Comparison of ENCODE assay signal across 8 cellular contexts in the genomic region with DNA sequence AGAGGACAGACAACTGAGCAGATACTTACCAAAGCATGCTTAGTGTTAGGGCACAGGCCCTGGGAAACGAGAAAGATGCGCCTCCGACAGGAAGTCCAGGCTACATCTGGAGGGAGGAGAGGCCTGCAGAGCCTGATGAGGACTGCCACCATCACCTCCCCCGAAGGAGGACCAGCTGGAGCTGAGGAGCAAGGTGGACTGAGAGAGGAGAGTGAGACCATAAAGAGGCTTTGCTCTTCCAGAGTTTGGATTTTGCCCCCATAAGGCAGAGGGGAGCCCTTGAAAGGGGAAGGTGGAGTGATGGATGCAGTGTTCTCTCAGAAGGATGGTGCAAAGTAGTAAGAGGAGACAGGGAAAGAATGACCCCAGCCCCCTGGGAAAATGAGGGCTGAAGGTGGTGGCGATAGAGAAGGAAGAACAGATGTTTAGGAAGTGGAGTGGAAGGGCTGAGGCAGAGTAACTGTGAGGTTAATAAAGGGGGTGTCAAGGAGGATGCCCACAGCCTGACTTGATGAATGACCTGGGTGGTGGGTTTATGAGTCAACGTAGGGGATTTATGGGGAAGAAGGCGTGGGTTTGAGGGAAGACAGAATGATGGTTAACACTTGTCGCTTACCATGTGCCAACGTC. TPM values are rescaled to one million over a fixed set of nuclear protein-coding genes. Genes with fewer than 3 reads are reported as not detected.
DNase-seq lines count a peak whose midpoint lies in the region; ATAC-seq and TF ChIP-seq lines count a peak whose summit lies in the region.

No MANE protein-coding gene starts in this region.

- H3K4me1 ChIP-seq in heart right ventricle (peaks cover 6 to 45% (median 41%) of the 10 kb centered on the region in 9 donors), PC-3 (ENCODE audit: insufficient read depth, low read length) (peaks cover 25% of the 10 kb centered on the region), colonic mucosa (peaks cover 24% of the 10 kb centered on the region)

- in situ Hi-C loops in G401 (cut with HindIII; ENCODE audit: low sequenced_read_pairs) = no loop called here

- H3K4me3 ChIP-seq in heart right ventricle (peak overlapping the region in 9 of 10 donors; percentile 79 to 100 (median 99)), PC-3 (ENCODE audit: low read length) (peak overlapping the region; percentile 77), colonic mucosa (peak overlapping the region; percentile 96)

- no peak for TF ChIP-seq CTCF in heart right ventricle (IDR thresholded peaks at IDR 0.05)
- TF ChIP-seq CTCF in PC-3 (conservative IDR thresholded peaks at IDR 0.05; ENCODE audit: low read depth, low read length) = no peak
- no peak for TF ChIP-seq CTCF in colonic mucosa (IDR thresholded peaks at IDR 0.05)
- no peak for TF ChIP-seq CTCF in nephron progenitor cell (IDR thresholded peaks at IDR 0.05)

- BruUV-seq in PC-3 (replicated peaks; lab: Mats Ljungman, UMichigan) = no TSS peak

- peaks cover 31% of the 10 kb centered on the region for H4K20me1 ChIP-seq in PC-3 (ENCODE audit: low read length)

- H3K36me3 ChIP-seq in heart right ventricle (no peaks in the 10 kb centered on the region), PC-3 (ENCODE audit: low read depth, low read length) (no peaks in the 10 kb centered on the region), colonic mucosa (no peaks in the 10 kb centered on the region)

- peak overlapping the region; percentile 86 for H3K9ac ChIP-seq in PC-3 (ENCODE audit: low read length)
- peak overlapping the region; percentile 78 to 82 for H3K9ac ChIP-seq in colonic mucosa (ENCODE audit: low read depth in 2 of 2, low read length in 2 of 2)

- H3K9me3 ChIP-seq in heart right ventricle = no peaks in the 10 kb centered on the region
- no peaks in the 10 kb centered on the region for H3K9me3 ChIP-seq in PC-3 (ENCODE audit: low read length)
- H3K9me3 ChIP-seq in colonic mucosa = no peaks in the 10 kb centered on the region

- no peaks in the 10 kb centered on the region for H3K9me3 Mint-ChIP-seq in nephron progenitor cell

- 55 to 59% methylated on average over 9 of the region's 9 CpGs for WGBS in heart right ventricle, 2 donors

- H3K27me3 ChIP-seq in heart right ventricle (no peaks in the 10 kb centered on the region), PC-3 (ENCODE audit: low read length) (no peaks in the 10 kb centered on the region), colonic mucosa (no peaks in the 10 kb centered on the region)

- H3K4me1 Mint-ChIP-seq in nephron progenitor cell = peaks cover 18% of the 10 kb centered on the region

- no peaks in the 10 kb centered on the region for H3F3A ChIP-seq in PC-3 (ENCODE audit: low read length, unreplicated experiment)

- no peak overlapping the region for H3K27ac Mint-ChIP-seq in nephron progenitor cell

- H3K9me2 ChIP-seq in PC-3 (replicated peaks; ENCODE audit: low read length) = no peaks in the 10 kb centered on the region

- no peaks in the 10 kb centered on the region for H3K36me3 Mint-ChIP-seq in nephron progenitor cell (ENCODE audit: low read depth)

- ATAC-seq in heart right ventricle (peak in 3 of 8 donors; percentile 1 to 6 (median 4)), PC-3 (no peak), HG02870 (IDR thresholded peaks at IDR 0.05; ENCODE audit: unreplicated experiment) (no peak)

- no peak overlapping the region for H3K4me3 Mint-ChIP-seq in nephron progenitor cell

- H2AFZ ChIP-seq in PC-3 (ENCODE audit: low read length) = peak overlapping the region; percentile 88

- CTCF ChIA-PET in PC-3 (lab: Charles Lee) = interaction anchor here (0.6 kb wide), 1 partner anchor 544 kb away, joined by 5 read pairs; no protein-coding TSS in a partner anchor

- peaks cover 4% of the 10 kb centered on the region for H3K27me3 Mint-ChIP-seq in nephron progenitor cell (ENCODE audit: low read depth, poor library complexity)

- intact Hi-C loops in heart right ventricle (cut with DNase I) (loop anchor here in 2 of 10 donors (5.0 kb wide), 2 partner anchors 66 to 71 kb away; no protein-coding TSS in a partner anchor), cardiac septum (cut with DNase I) (no loop called here), PC-3 (cut with micrococcal nuclease) (loop anchor here (5.0 kb wide), 1 partner anchor 36 kb away; no protein-coding TSS in a partner anchor), colonic mucosa (cut with DNase I) (loop anchor here (5.0 kb wide), 1 partner anchor 76 kb away; a partner anchor contains a TSS)

- peak overlapping the region; percentile 84 for H3K4me2 ChIP-seq in PC-3 (ENCODE audit: low read length)

- POLR2A ChIA-PET in PC-3 (lab: Charles Lee; ENCODE audit: unreplicated experiment) = interaction anchor here (0.7 kb wide), 2 partner anchors 64 to 139 kb away, joined by 3 to 4 read pairs; no protein-coding TSS in a partner anchor

- H3K79me2 ChIP-seq in PC-3 (ENCODE audit: low read length) = peaks cover 46% of the 10 kb centered on the region

- DNase-seq in heart right ventricle (peak in 1 of 2 donors; percentile 7), cardiac septum (ENCODE audit: low spot score) (no peak), PC-3 (no peak), colonic mucosa (peak; percentile 36), nephron progenitor cell (peak; percentile 23), cerebellar cortex (ENCODE audit: low spot score) (no peak), G401 (ENCODE audit: low spot score) (no peak)

- peak overlapping the region in 9 of 10 donors; percentile 79 to 98 (median 97) for H3K27ac ChIP-seq in heart right ventricle
- peak overlapping the region; percentile 65 for H3K27ac ChIP-seq in PC-3 (ENCODE audit: low read length)
- H3K27ac ChIP-seq in colonic mucosa = peak overlapping the region; percentile 97

RNA-seq across cellular contexts. Expression of a gene that starts 1.1 kb away (rescaled TPM):
- total RNA-seq in heart right ventricle (10 to 100 TPM; 18.4 to 22.3 (median 20.5) TPM), cardiac septum (20.6 TPM), PC-3 (2014; rRNA removed) (11.2 and 18.2 TPM in 2 replicates), colonic mucosa (10 to 100 TPM; 35.1 to 35.9 TPM)
- 1 to 10 TPM; 5.6 to 7.6 TPM for polyA plus RNA-seq in heart right ventricle
- total RNA-seq in G401 (2014; rRNA removed; shearing (Covaris generic)) = 2.1 and 4.1 TPM in 2 replicates

Comparison
In these comparisons a context has a peak if more than half of its experiments do, and no peak if none do; other contexts are left out.
1. DNase-seq: peak in colonic mucosa (single experiment) and nephron progenitor cell (single experiment); none in cardiac septum (single experiment), PC-3 (single experiment), cerebellar cortex (single experiment) and G401 (single experiment).
2. Peak in every context shown above with its lines, with median percentiles within 50 percentile points of each other: H3K27ac ChIP-seq and H3K4me3 ChIP-seq.